15 cellular contexts compared by ENCODE assay signal in the genomic region with DNA sequence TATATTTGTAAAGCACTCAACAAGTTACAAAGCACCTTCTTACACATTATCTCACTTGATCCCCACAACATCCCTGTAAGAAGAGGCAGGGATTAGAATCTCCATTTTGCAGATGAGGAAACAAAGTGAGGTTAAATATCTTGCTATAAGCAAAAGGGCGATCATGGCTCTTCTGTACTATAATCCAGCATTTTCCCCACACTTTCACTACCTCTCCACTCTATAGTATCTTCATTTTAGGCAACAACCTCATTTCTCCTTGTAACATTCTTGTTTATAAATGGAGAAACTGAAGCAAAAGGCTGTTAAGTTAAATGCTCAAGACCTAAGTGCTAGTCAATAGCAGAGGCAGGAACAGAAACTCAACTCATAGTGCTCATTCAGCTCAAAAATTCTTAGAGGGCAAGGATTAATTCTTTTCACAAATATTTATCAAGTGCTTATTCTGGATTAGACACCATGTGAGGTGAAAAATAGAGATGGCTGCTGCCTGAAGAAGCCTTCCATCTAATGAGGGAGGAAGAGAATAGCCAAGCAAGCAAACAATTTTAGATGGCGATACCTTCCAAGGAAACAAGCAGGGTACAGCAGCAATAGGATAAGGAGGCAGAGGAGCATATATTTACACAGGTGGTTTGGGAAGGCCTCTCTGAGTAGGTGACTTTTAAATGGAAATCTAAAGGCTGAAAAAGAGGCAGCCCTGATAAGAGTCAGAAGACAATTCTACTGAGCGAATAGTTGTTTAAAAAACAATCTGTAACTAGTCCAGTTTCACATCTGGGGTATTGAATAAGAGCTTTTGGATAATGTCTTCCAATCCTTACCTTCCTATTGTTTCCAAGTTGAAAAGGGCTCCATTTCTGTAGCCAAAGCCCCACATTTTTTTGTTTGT. TPM values are rescaled to one million over a fixed set of nuclear protein-coding genes. Genes with fewer than 3 reads are reported as not detected.
A peak's percentile ranks its signal among the peaks of the same experiment; 100 is the strongest.
DNase-seq lines count a peak whose midpoint lies in the region; ATAC-seq and TF ChIP-seq lines count a peak whose summit lies in the region.
"Had no signal": no experiment of that assay in that cellular context is flagged by ENCODE, and none has a peak within 500 bp of the region (broad histone marks: within the 10 kb centered on the region; RNA-seq: fewer than 3 reads in every experiment).

No MANE protein-coding gene starts in this region.

- H3K4ac ChIP-seq in trophoblast cell (ENCODE audit: low read depth, low read length): peak overlapping the region; percentile 71

- H3K9me3 ChIP-seq in ES-I3 (ENCODE audit: control insufficient read depth, insufficient read depth, low read length) (no peaks in the 10 kb centered on the region), trophoblast cell (ENCODE audit: insufficient read depth, low read depth, low read length) (peaks cover 2% of the 10 kb centered on the region)

- no peak overlapping the region for H4K8ac ChIP-seq in trophoblast cell (ENCODE audit: low read depth, low read length)

- peak overlapping the region; percentile 31 for H3K27ac ChIP-seq in trophoblast cell (ENCODE audit: low read depth, low read length)

- no peak for ATAC-seq in activated CD8-positive, alpha-beta memory T cell treated with anti-CD3 and anti-CD28 coated beads, Interleukin-2, amount 10 ng/mL, durations not matched to agents 7 days and 5 days
- no peak for ATAC-seq in HG02852 (IDR thresholded peaks at IDR 0.05; ENCODE audit: unreplicated experiment)
- ATAC-seq: activated naive CD4-positive, alpha-beta T cell treated with anti-CD3 and anti-CD28 coated beads, Interleukin-2, amount 50 U/mL, for 72 hours; left colon; stimulated activated naive B cell treated with anti-CD40 and anti-IgM and Interleukin-4, amounts not matched to agents 10 μg/mL and 1 μg/mL and 100 μg/mL, for 72 hours had no signal

- no CpG with 5 or more reads among the region's 3 CpGs for WGBS in trophoblast cell (ENCODE audit: extremely low coverage, insufficient coverage, insufficient read length)

- no peak overlapping the region for H4K91ac ChIP-seq in trophoblast cell (ENCODE audit: low read depth, low read length)

- H3K4me1 ChIP-seq in ES-I3 (ENCODE audit: insufficient read depth, low read length) (peaks cover 61% of the 10 kb centered on the region), trophoblast cell (ENCODE audit: control insufficient read depth in 1 of 2, insufficient read depth in 2 of 2, low read length in 2 of 2) (peaks cover 12 to 21% of the 10 kb centered on the region in 2 experiments)

- H3K9ac ChIP-seq in ES-I3 (ENCODE audit: low read depth, low read length) (peak overlapping the region; percentile 31; the same call in 1 of the 2 replicates), trophoblast cell (ENCODE audit: low read length) (no peak overlapping the region)

- no peak overlapping the region for H4K12ac ChIP-seq in trophoblast cell (ENCODE audit: low read depth, low read length)

- no peak overlapping the region for H2BK120ac ChIP-seq in trophoblast cell (ENCODE audit: insufficient read depth, low read length, poor library complexity)

- no peak overlapping the region for H3K14ac ChIP-seq in trophoblast cell (ENCODE audit: low read length)

- H3K4me3 Mint-ChIP-seq in activated CD8-positive, alpha-beta memory T cell treated with anti-CD3 and anti-CD28 coated beads, Interleukin-2, amount 10 ng/mL, durations not matched to agents 7 days and 5 days: no peak overlapping the region
- H3K4me3 Mint-ChIP-seq: B cell; stimulated activated naive B cell treated with anti-CD40 and anti-IgM and Interleukin-4, amounts not matched to agents 10 μg/mL and 1 μg/mL and 100 μg/mL, for 72 hours had no signal

- CTCF ChIA-PET in activated CD8-positive, alpha-beta memory T cell treated with anti-CD3 and anti-CD28 coated beads, Interleukin-2, amount 10 ng/mL, durations not matched to agents 7 days and 5 days (lab: Charles Lee): interaction anchor here (1.1 to 3.3 kb wide), 2 partner anchors 8 to 327 kb away, joined by 3 to 17 read pairs; no protein-coding TSS in a partner anchor

- H3K79me1 ChIP-seq in trophoblast cell (ENCODE audit: low read length): peaks cover 26% of the 10 kb centered on the region

- peak overlapping the region; percentile 86 for H3K4me3 ChIP-seq in fibroblast of the aortic adventitia (ENCODE audit: low read depth, low read length)
- no peak overlapping the region for H3K4me3 ChIP-seq in trophoblast cell (ENCODE audit: low read depth, low read length)

- peaks cover 44% of the 10 kb centered on the region for H3K27me3 Mint-ChIP-seq in activated CD8-positive, alpha-beta memory T cell treated with anti-CD3 and anti-CD28 coated beads, Interleukin-2, amount 10 ng/mL, durations not matched to agents 7 days and 5 days

- H3K36me3 Mint-ChIP-seq in activated CD8-positive, alpha-beta memory T cell treated with anti-CD3 and anti-CD28 coated beads, Interleukin-2, amount 10 ng/mL, durations not matched to agents 7 days and 5 days: no peaks in the 10 kb centered on the region

- no peak overlapping the region for H3K18ac ChIP-seq in trophoblast cell (ENCODE audit: low read length)

- H3K79me2 ChIP-seq in trophoblast cell (ENCODE audit: control insufficient read depth, insufficient read depth, low read length, poor library complexity): peaks cover 28% of the 10 kb centered on the region

- peak overlapping the region; percentile 76 for H3K4me2 ChIP-seq in trophoblast cell (ENCODE audit: low read length)

- H3K27me3 ChIP-seq in trophoblast cell (ENCODE audit: insufficient read depth, low read length): no peaks in the 10 kb centered on the region

- H3K9me3 Mint-ChIP-seq in activated CD8-positive, alpha-beta memory T cell treated with anti-CD3 and anti-CD28 coated beads, Interleukin-2, amount 10 ng/mL, durations not matched to agents 7 days and 5 days (ENCODE audit: low read depth): no peaks in the 10 kb centered on the region
- H3K9me3 Mint-ChIP-seq: activated naive CD4-positive, alpha-beta T cell treated with anti-CD3 and anti-CD28 coated beads, Interleukin-2, amount 50 U/mL, for 72 hours; stimulated activated naive B cell treated with anti-CD40 and anti-IgM and Interleukin-4, amounts not matched to agents 10 μg/mL and 1 μg/mL and 100 μg/mL, for 72 hours had no signal

- peaks cover 12% of the 10 kb centered on the region for H3K4me1 Mint-ChIP-seq in activated CD8-positive, alpha-beta memory T cell treated with anti-CD3 and anti-CD28 coated beads, Interleukin-2, amount 10 ng/mL, durations not matched to agents 7 days and 5 days

- H2AK5ac ChIP-seq in trophoblast cell (ENCODE audit: low read length): no peak overlapping the region

- DNase-seq in amniotic epithelial cell (ENCODE audit: low read depth): peak; percentile 23
- DNase-seq in fibroblast of the aortic adventitia (ENCODE audit: low read depth): no peak
- DNase-seq in trophoblast cell: no peak
- DNase-seq in activated CD8-positive, alpha-beta memory T cell treated with anti-CD3 and anti-CD28 coated beads, Interleukin-2, amount 10 ng/mL, durations not matched to agents 7 days and 5 days: no peak
- DNase-seq in NCI-H524 (lab: John Stamatoyannopoulos, UW): no peak
- no peak for DNase-seq in NCI-H446 treated with DMSO at 0.1 percent for 48 hours (lab: John Stamatoyannopoulos, UW)
- DNase-seq: activated CD4-positive, alpha-beta T cell treated with anti-CD3 and anti-CD28 coated beads for 1 hour; left colon; NCI-H2081; RPMI8226; stimulated activated naive B cell treated with anti-CD40 and anti-IgM and Interleukin-4, amounts not matched to agents 10 μg/mL and 1 μg/mL and 100 μg/mL, for 72 hours had no signal

- H2AFZ ChIP-seq in trophoblast cell (ENCODE audit: insufficient read depth, low read length, poor library complexity): no peak overlapping the region

- TF ChIP-seq CTCF in fibroblast of the aortic adventitia (IDR thresholded peaks at IDR 0.05; ENCODE audit: insufficient read depth, low read length): no peak

- no peak overlapping the region for H2BK5ac ChIP-seq in trophoblast cell (ENCODE audit: low read depth, low read length, poor library complexity)

- no peak overlapping the region for H3K27ac Mint-ChIP-seq in activated CD8-positive, alpha-beta memory T cell treated with anti-CD3 and anti-CD28 coated beads, Interleukin-2, amount 10 ng/mL, durations not matched to agents 7 days and 5 days
- H3K27ac Mint-ChIP-seq: activated naive CD4-positive, alpha-beta T cell treated with anti-CD3 and anti-CD28 coated beads, Interleukin-2, amount 50 U/mL, for 72 hours; B cell; stimulated activated naive B cell treated with anti-CD40 and anti-IgM and Interleukin-4, amounts not matched to agents 10 μg/mL and 1 μg/mL and 100 μg/mL, for 72 hours had no signal

- H3K36me3 ChIP-seq in ES-I3 (ENCODE audit: insufficient read depth, low read length): no peaks in the 10 kb centered on the region
- H3K36me3 ChIP-seq in trophoblast cell (ENCODE audit: control insufficient read depth in 1 of 2, insufficient read depth in 2 of 2, low read length in 2 of 2): peaks cover 0 to 2% of the 10 kb centered on the region in 2 experiments

- no peak overlapping the region for H2BK12ac ChIP-seq in trophoblast cell (ENCODE audit: low read length)

- no peak overlapping the region for H3K23ac ChIP-seq in trophoblast cell (ENCODE audit: low read length)

RNA-seq across cellular contexts. Expression of gene ERRFI1, which starts 3.5 kb away (rescaled TPM):
- total RNA-seq in fibroblast of the aortic adventitia (ENCODE audit: low replicate concordance): 46.4 and 106 TPM in 2 replicates
- 267 and 277 TPM in 2 replicates for polyA plus RNA-seq in trophoblast cell (2013)
- 1 to 10 TPM in 1 of 2 experiments, under 1 TPM in 1; 0.53 to 1.5 TPM for total RNA-seq in activated CD8-positive, alpha-beta memory T cell treated with anti-CD3 and anti-CD28 coated beads, Interleukin-2, amount 10 ng/mL, durations not matched to agents 7 days and 5 days

Comparison
In these comparisons a context has a peak if more than half of its experiments do, and no peak if none do; other contexts are left out.
1. RNA of gene ERRFI1, which starts 3.5 kb away (total RNA-seq): 46.4 to 106 TPM in fibroblast of the aortic adventitia; 0.53 to 1.5 TPM in activated CD8-positive, alpha-beta memory T cell treated with anti-CD3 and anti-CD28 coated beads, Interleukin-2, amount 10 ng/mL, durations not matched to agents 7 days and 5 days; every median in the first group is over 10 times any median in the second.